ENCODE assay signal across 8 cellular contexts in the genomic region with DNA sequence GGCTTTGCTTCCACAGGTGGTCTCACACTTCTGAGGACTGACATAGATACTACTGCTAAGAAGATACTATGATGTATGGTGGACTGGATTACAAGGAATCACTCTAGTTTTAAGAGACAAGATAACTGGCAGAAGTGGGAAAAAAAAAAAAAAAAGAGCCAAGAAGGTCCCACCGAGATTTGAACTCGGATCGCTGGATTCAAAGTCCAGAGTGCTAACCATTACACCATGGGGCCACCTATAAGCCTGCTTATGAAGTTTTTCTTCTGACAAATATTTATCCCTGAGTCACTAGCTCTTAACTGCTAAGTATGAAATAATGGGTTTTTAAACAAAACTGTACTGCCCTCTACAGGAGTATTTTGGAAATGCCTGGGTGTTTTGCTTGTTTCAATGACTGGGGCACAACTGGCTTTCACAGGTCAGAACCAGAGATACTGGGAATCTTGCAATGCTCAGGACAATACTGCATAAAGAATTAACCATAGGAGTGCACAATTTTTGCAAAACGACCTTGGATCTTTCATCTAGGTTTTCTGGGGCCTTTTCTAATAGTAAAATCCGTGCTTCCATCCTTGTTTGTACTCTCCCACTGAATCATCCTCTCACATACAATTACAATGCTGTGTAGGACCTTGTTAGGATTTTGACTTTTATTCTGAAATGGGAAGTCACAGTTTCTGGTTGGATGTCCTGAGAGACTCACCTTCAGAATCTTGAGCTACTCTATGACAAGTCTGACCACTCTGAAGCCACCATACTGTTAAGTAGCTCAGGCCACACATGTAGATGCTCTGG.
DNase-seq lines count a peak whose midpoint lies in the region; ATAC-seq, FAIRE-seq and TF ChIP-seq lines count a peak whose summit lies in the region.

No MANE protein-coding gene starts in this region.

- H3K4me1 ChIP-seq in GM12878 (ENCODE audit: control insufficient read depth, insufficient read depth, low read length): peaks cover 22% of the 10 kb centered on the region

- no peaks in the 10 kb centered on the region for H3K36me3 ChIP-seq in GM12878 (ENCODE audit: control insufficient read depth in 2 of 2, insufficient read depth in 2 of 2, low read length in 1 of 2)

- peak in 1 of 2 experiments; percentile 75; a peak in 1 of 4 replicates for TF ChIP-seq EP300 in GM12878 (IDR thresholded peaks at IDR 0.05; ENCODE audit: borderline replicate concordance in 1 of 2, control insufficient read depth in 1 of 2, low read depth in 2 of 2, low read length in 2 of 2)

- DNase-seq in GM03348 (ENCODE audit: low spot score): peak; percentile 78
- peak; percentile 76 for DNase-seq in HCEC 1CT
- DNase-seq in NCI-H1092 (lab: John Stamatoyannopoulos, UW): peak; percentile 35
- peak; percentile 82 for DNase-seq in SK-N-DZ (ENCODE audit: low spot score)
- DNase-seq in GM12878 (ENCODE audit: low read depth, low spot score): peak; percentile 91
- DNase-seq in iPS-NIHi7 (ENCODE audit: extremely low spot score): peak; percentile 36
- DNase-seq in stimulated activated CD4-positive, alpha-beta T cell treated with anti-CD3 and anti-CD28 coated beads, Interleukin-15, amount 100 ng/mL, for 24 hours: peak; percentile 47

- peak; percentile 69 to 80 (median 80) for TF ChIP-seq CTCF in GM12878 (IDR thresholded peaks at IDR 0.05 in 2 of 3, conservative IDR thresholded peaks at IDR 0.05 in 1 of 3; ENCODE audit: control insufficient read depth in 2 of 3, extremely low read depth in 1 of 3, insufficient read depth in 1 of 3, low read depth in 3 of 3, low read length in 3 of 3)

- H3K4me2 ChIP-seq in GM12878 (ENCODE audit: control insufficient read depth, insufficient read depth): no peak overlapping the region

- H4K20me1 ChIP-seq in GM12878 (ENCODE audit: control insufficient read depth, insufficient read depth): no peaks in the 10 kb centered on the region

- H3K9me3 ChIP-seq in GM12878 (replicated peaks; ENCODE audit: control insufficient read depth, insufficient read depth, low read length): no peaks in the 10 kb centered on the region

- POLR2A ChIA-PET in GM12878 (lab: Charles Lee): interaction anchor here (0.8 to 2.0 kb wide), 6 partner anchors 9 to 100 kb away, joined by 3 to 13 read pairs (median 5); a partner anchor contains a TSS

- CTCF ChIA-PET in GM12878 (lab: Yijun Ruan, JAX): interaction anchor here (0.6 to 5.3 kb wide), 46 partner anchors 9 to 1195 kb away, joined by 3 to 58 read pairs (median 4); partner anchors contain the start of gene POM121L2

- no peak overlapping the region for H2AFZ ChIP-seq in GM12878 (ENCODE audit: control insufficient read depth, low read depth, low read length)

- no TSS peak for BruUV-seq in GM12878 (replicated peaks; lab: Mats Ljungman, UMichigan)

- 0% methylated on average over 5 of the region's 5 CpGs for WGBS in GM12878 (ENCODE audit: insufficient coverage, insufficient replicate concordance, low lambda C conversion rate, missing lambda C conversion rate)

- intact Hi-C loops in GM12878 (cut with micrococcal nuclease; ENCODE audit: unreplicated experiment): loop anchor here (1.0 kb wide), 1 partner anchor 278 kb away; no protein-coding TSS in a partner anchor

- no peaks in the 10 kb centered on the region for H3K79me2 ChIP-seq in GM12878 (ENCODE audit: control insufficient read depth, insufficient read depth, low read length)

- H3K9ac ChIP-seq in GM12878 (ENCODE audit: control insufficient read depth, insufficient read depth, low read length): no peak overlapping the region

- RAD21 ChIA-PET in GM12878 (lab: Charles Lee; ENCODE audit: unreplicated experiment): interaction anchor here (0.6 to 6.4 kb wide), 28 partner anchors 10 to 669 kb away, joined by 3 to 80 read pairs (median 5); partner anchors contain the start of gene POM121L2

- SMC1A ChIA-PET in GM12878 (lab: Charles Lee; ENCODE audit: uncharacterized antibody, unreplicated experiment): interaction anchor here (0.5 to 7.3 kb wide), 22 partner anchors 11 to 652 kb away, joined by 3 to 61 read pairs (median 4); partner anchors contain the start of gene POM121L2

- no peak for TF ChIP-seq POLR2A in GM12878 (IDR thresholded peaks at IDR 0.05; ENCODE audit: low read depth, low read length)

- H3K27ac ChIP-seq in GM12878 (ENCODE audit: control insufficient read depth, insufficient read depth): no peak overlapping the region

- TF ChIP-seq RAD21 in GM12878 (IDR thresholded peaks at IDR 0.05; ENCODE audit: insufficient read depth, low read depth, low read length): peak; percentile 77

- peak; percentile 62 for ATAC-seq in GM12878
- ATAC-seq in GM21390 (IDR thresholded peaks at IDR 0.05; ENCODE audit: unreplicated experiment): no peak

- in situ Hi-C loops in GM12878 (cut with MboI): no loop called here

- no peak for FAIRE-seq in GM12878 (lab: Jason Lieb, UNC)

- no peak overlapping the region for H3K4me3 ChIP-seq in GM12878

- H3K27me3 ChIP-seq in GM12878 (replicated peaks in 1 of 2; ENCODE audit: control insufficient read depth in 2 of 2, insufficient read depth in 2 of 2, low read length in 1 of 2): no peaks in the 10 kb centered on the region

TF ChIP-seq in GM12878, 131 proteins besides CTCF, POLR2A, EP300 and RAD21 (continues in another document):
- TF ChIP-seq RB1 (IDR thresholded peaks at IDR 0.05; ENCODE audit: borderline replicate concordance): peak; percentile 55; the same call in 1 of the 2 replicates
- no peak for TF ChIP-seq FOS (IDR thresholded peaks at IDR 0.05; ENCODE audit: borderline replicate concordance, extremely low read depth, insufficient read length)
- TF ChIP-seq PAX5 (IDR thresholded peaks at IDR 0.05; ENCODE audit: borderline replicate concordance, low read depth, low read length): no peak
- no peak for TF ChIP-seq HDAC2 (IDR thresholded peaks at IDR 0.05)
- no peak for TF ChIP-seq RFX5 (IDR thresholded peaks at IDR 0.05; ENCODE audit: low read depth, low read length)
- TF ChIP-seq TBL1XR1 (IDR thresholded peaks at IDR 0.05; ENCODE audit: low read depth, low read length): peak; percentile 66; the same call in 1 of the 2 replicates
- no peak for TF ChIP-seq ZNF274 (IDR thresholded peaks at IDR 0.05; ENCODE audit: insufficient read depth, insufficient read length)
- TF ChIP-seq IRF3 (IDR thresholded peaks at IDR 0.05): 0 out of 2 replicates have a peak, but pooled peaks have one; percentile 18
- no peak for TF ChIP-seq MAX (IDR thresholded peaks at IDR 0.05; ENCODE audit: low read depth, low read length)
- no peak for TF ChIP-seq POLR2AphosphoS2 (IDR thresholded peaks at IDR 0.05; ENCODE audit: low read depth, low read length)
- no peak for TF ChIP-seq RELB (IDR thresholded peaks at IDR 0.05; ENCODE audit: low read depth)
- TF ChIP-seq KDM1A (IDR thresholded peaks at IDR 0.05; ENCODE audit: borderline replicate concordance): no peak
- no peak for TF ChIP-seq CHD1 (IDR thresholded peaks at IDR 0.05; ENCODE audit: low read depth, low read length)
- peak; percentile 62 for TF ChIP-seq KLF5 (IDR thresholded peaks at IDR 0.05; ENCODE audit: partially characterized antibody)
- no peak for TF ChIP-seq SMAD1 (IDR thresholded peaks at IDR 0.05; ENCODE audit: low read depth, partially characterized antibody)
- TF ChIP-seq TARDBP (IDR thresholded peaks at IDR 0.05; ENCODE audit: borderline replicate concordance): peak; percentile 85; the same call in 1 of the 2 replicates
- TF ChIP-seq, protein P1, sequence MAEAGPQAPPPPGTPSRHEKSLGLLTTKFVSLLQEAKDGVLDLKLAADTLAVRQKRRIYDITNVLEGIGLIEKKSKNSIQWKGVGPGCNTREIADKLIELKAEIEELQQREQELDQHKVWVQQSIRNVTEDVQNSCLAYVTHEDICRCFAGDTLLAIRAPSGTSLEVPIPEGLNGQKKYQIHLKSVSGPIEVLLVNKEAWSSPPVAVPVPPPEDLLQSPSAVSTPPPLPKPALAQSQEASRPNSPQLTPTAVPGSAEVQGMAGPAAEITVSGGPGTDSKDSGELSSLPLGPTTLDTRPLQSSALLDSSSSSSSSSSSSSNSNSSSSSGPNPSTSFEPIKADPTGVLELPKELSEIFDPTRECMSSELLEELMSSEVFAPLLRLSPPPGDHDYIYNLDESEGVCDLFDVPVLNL (IDR thresholded peaks at IDR 0.05; ENCODE audit: low read depth, low read length): no peak

Comparison
In these comparisons a context has a peak if more than half of its experiments do, and no peak if none do; other contexts are left out.
1. DNase-seq: peak in every context shown above with its lines; median percentile 91 in GM12878; 82 in SK-N-DZ; 78 in GM03348; 76 in HCEC 1CT; 47 in stimulated activated CD4-positive, alpha-beta T cell treated with anti-CD3 and anti-CD28 coated beads, Interleukin-15, amount 100 ng/mL, for 24 hours; 36 in iPS-NIHi7; 35 in NCI-H1092.